In genomic region chr10:93751832-93752231, GRCh38 we compare ENCODE assay signal across 8 cellular contexts. TPM values are rescaled to one million over a fixed set of nuclear protein-coding genes. Genes with fewer than 3 reads are reported as not detected.
DNase-seq lines count a peak whose midpoint lies in the region; ATAC-seq and TF ChIP-seq lines count a peak whose summit lies in the region.

No MANE protein-coding gene starts in this region.

- H3K27me3 Mint-ChIP-seq in naive thymus-derived CD8-positive, alpha-beta T cell, result peaks cover 11 to 30% (median 14%) of the 10 kb centered on the region in 5 donors

- no peaks in the 10 kb centered on the region for H3K4me1 ChIP-seq in MM.1S (ENCODE audit: low read length)

- no peaks in the 10 kb centered on the region for H3K9me2 ChIP-seq in MM.1S (replicated peaks; ENCODE audit: insufficient read depth, low read length)

- no peaks in the 10 kb centered on the region for H3K9me3 Mint-ChIP-seq in naive thymus-derived CD8-positive, alpha-beta T cell

- H3K27me3 ChIP-seq in MM.1S (replicated peaks; ENCODE audit: insufficient read depth, low read length), result no peaks in the 10 kb centered on the region

- H3K9me3 ChIP-seq in MM.1S (replicated peaks; ENCODE audit: insufficient read depth, low read length), result no peaks in the 10 kb centered on the region

- H3K4me1 Mint-ChIP-seq in naive thymus-derived CD8-positive, alpha-beta T cell, result peaks cover 5 to 9% (median 8%) of the 10 kb centered on the region in 4 donors

- no peaks in the 10 kb centered on the region for H3K79me2 ChIP-seq in MM.1S (ENCODE audit: low read length)

- peak; percentile 22 for DNase-seq in Daoy (ENCODE audit: low read depth)
- no peak for DNase-seq in MM.1S
- DNase-seq in ecto neural progenitor cell (ENCODE audit: low spot score), result peak; percentile 64
- peak in 2 of 10 donors; percentile 13 to 14 for DNase-seq in naive thymus-derived CD8-positive, alpha-beta T cell
- DNase-seq in SHP77 (lab: John Stamatoyannopoulos, UW), result no peak
- DNase-seq in DMS79 (lab: John Stamatoyannopoulos, UW), result no peak
- no peak for DNase-seq in NCI-H2107 (lab: John Stamatoyannopoulos, UW)

- POLR2A ChIA-PET in naive thymus-derived CD8-positive, alpha-beta T cell (lab: Charles Lee), result no interaction called here

- no peak overlapping the region for H3K27ac Mint-ChIP-seq in naive thymus-derived CD8-positive, alpha-beta T cell

- H3K9ac ChIP-seq in MM.1S (ENCODE audit: low read length), result no peak overlapping the region

- peak overlapping the region; percentile 44; the same call in 1 of the 2 replicates for H3K4me2 ChIP-seq in MM.1S (ENCODE audit: low read depth, low read length)

- H3K36me3 Mint-ChIP-seq in naive thymus-derived CD8-positive, alpha-beta T cell, result no peaks in the 10 kb centered on the region

- no peaks in the 10 kb centered on the region for H3F3A ChIP-seq in MM.1S (ENCODE audit: insufficient read depth, low read length)

- H4K20me1 ChIP-seq in MM.1S (ENCODE audit: insufficient read depth, low read length), result no peaks in the 10 kb centered on the region

- H2AFZ ChIP-seq in MM.1S (ENCODE audit: low read length), result peak overlapping the region; percentile 47; the same call in 1 of the 2 replicates

- peak overlapping the region; percentile 8; the same call in 1 of the 2 replicates for H3K4me3 ChIP-seq in MM.1S (ENCODE audit: low read length)

- TF ChIP-seq CTCF in MM.1S (IDR thresholded peaks at IDR 0.05; ENCODE audit: low read length), result no peak

- H3K36me3 ChIP-seq in MM.1S (replicated peaks; ENCODE audit: insufficient read depth, low read length), result no peaks in the 10 kb centered on the region

- H3K4me3 Mint-ChIP-seq in naive thymus-derived CD8-positive, alpha-beta T cell, result peak overlapping the region; percentile 25 to 79 (median 49)

- ATAC-seq in naive thymus-derived CD8-positive, alpha-beta T cell, result peak in 1 of 2 donors; percentile 52
- no peak for ATAC-seq in HG03354 (IDR thresholded peaks at IDR 0.05; ENCODE audit: poor library complexity, severe bottlenecking, unreplicated experiment)

- H3K27ac ChIP-seq in MM.1S (ENCODE audit: low read length), result no peak overlapping the region

RNA-seq across cellular contexts. Expression of gene LGI1, which starts 5.9 kb away (rescaled TPM):
- total RNA-seq in Daoy (2014; rRNA removed; shearing (Covaris generic)), result not detected in 2 replicates
- total RNA-seq in naive thymus-derived CD8-positive, alpha-beta T cell, result not detected
- polyA plus RNA-seq in naive thymus-derived CD8-positive, alpha-beta T cell, result not detected

RNA-seq across cellular contexts. Expression of gene FRA10AC1, which starts 49.4 kb away (rescaled TPM):
- 2.5 and 3.2 TPM in 2 replicates for total RNA-seq in Daoy (2014; rRNA removed; shearing (Covaris generic))
- 10 to 100 TPM; 25.5 to 28.9 TPM for total RNA-seq in naive thymus-derived CD8-positive, alpha-beta T cell
- polyA plus RNA-seq in naive thymus-derived CD8-positive, alpha-beta T cell, result 1 to 10 TPM; 5.8 to 6.8 (median 5.9) TPM

Comparison
In these comparisons a context has a peak if more than half of its experiments do, and no peak if none do; other contexts are left out.
1. DNase-seq: peak in Daoy (single experiment) and ecto neural progenitor cell (single experiment); none in MM.1S (single experiment), SHP77 (0 of 2), DMS79 (single experiment) and NCI-H2107 (single experiment).